ENCODE assay signal across 1 cellular context in genomic region chr1:91827094-91828006, GRCh38.
TF ChIP-seq lines count a peak whose summit lies in the region.

No MANE protein-coding gene starts in this region.

TF ChIP-seq in HepG2, 621 proteins besides CTCF, POLR2A, EP300 and RAD21 (continued from another document and continues in another):
- TF ChIP-seq ZHX2 (IDR thresholded peaks at IDR 0.05; ENCODE audit: low read depth) = peak; percentile 33; the same call in 1 of the 2 replicates
- TF ChIP-seq ZHX2 (CRISPR knock-in tag; IDR thresholded peaks at IDR 0.05; ENCODE audit: borderline replicate concordance) = 0 out of 2 replicates have a peak, but pooled peaks have one; percentile 23
- TF ChIP-seq POLR2AphosphoS5 (IDR thresholded peaks at IDR 0.05; ENCODE audit: low read depth, low read length) = 0 out of 2 replicates have a peak, but pooled peaks have one; percentile 29
- TF ChIP-seq ETV6 (CRISPR knock-in tag; conservative IDR thresholded peaks at IDR 0.05) = no peak
- TF ChIP-seq ZNF816 (CRISPR knock-in tag; IDR thresholded peaks at IDR 0.05; ENCODE audit: borderline replicate concordance) = no peak
- no peak for TF ChIP-seq ZNF232 (CRISPR knock-in tag; IDR thresholded peaks at IDR 0.05; ENCODE audit: borderline replicate concordance)
- no peak for TF ChIP-seq ZNF776 (CRISPR knock-in tag; IDR thresholded peaks at IDR 0.05)
- no peak for TF ChIP-seq ZNF746 (CRISPR knock-in tag; IDR thresholded peaks at IDR 0.05)
- TF ChIP-seq ZNF543 (CRISPR knock-in tag; IDR thresholded peaks at IDR 0.05) = 0 out of 2 replicates have a peak, but pooled peaks have one; percentile 33
- TF ChIP-seq CBX5 (CRISPR knock-in tag; IDR thresholded peaks at IDR 0.05; ENCODE audit: borderline replicate concordance) = peak; percentile 60; the same call in 1 of the 2 replicates
- TF ChIP-seq ZNF740 (CRISPR knock-in tag; IDR thresholded peaks at IDR 0.05) = no peak
- peak; percentile 42; the same call in 1 of the 2 replicates for TF ChIP-seq ARID4A (CRISPR knock-in tag; IDR thresholded peaks at IDR 0.05; ENCODE audit: borderline replicate concordance)
- TF ChIP-seq ZNF557 (CRISPR knock-in tag; IDR thresholded peaks at IDR 0.05) = peak; percentile 17; the same call in 1 of the 2 replicates
- TF ChIP-seq KDM6A (CRISPR knock-in tag; IDR thresholded peaks at IDR 0.05; ENCODE audit: low read depth) = peak; percentile 64; the same call in 1 of the 2 replicates
- TF ChIP-seq NPAS2 (CRISPR knock-in tag; IDR thresholded peaks at IDR 0.05; ENCODE audit: borderline replicate concordance) = no peak
- no peak; the same call in 1 of the 2 replicates for TF ChIP-seq SRY (CRISPR knock-in tag; IDR thresholded peaks at IDR 0.05)
- peak; percentile 49; the same call in 1 of the 2 replicates for TF ChIP-seq EHMT2 (IDR thresholded peaks at IDR 0.05; ENCODE audit: borderline replicate concordance, low read depth, low read length)
- TF ChIP-seq TBP (CRISPR knock-in tag; IDR thresholded peaks at IDR 0.05) = no peak
- no peak; the same call in 1 of the 2 replicates for TF ChIP-seq AHR (CRISPR knock-in tag; IDR thresholded peaks at IDR 0.05)
- TF ChIP-seq, protein P1, sequence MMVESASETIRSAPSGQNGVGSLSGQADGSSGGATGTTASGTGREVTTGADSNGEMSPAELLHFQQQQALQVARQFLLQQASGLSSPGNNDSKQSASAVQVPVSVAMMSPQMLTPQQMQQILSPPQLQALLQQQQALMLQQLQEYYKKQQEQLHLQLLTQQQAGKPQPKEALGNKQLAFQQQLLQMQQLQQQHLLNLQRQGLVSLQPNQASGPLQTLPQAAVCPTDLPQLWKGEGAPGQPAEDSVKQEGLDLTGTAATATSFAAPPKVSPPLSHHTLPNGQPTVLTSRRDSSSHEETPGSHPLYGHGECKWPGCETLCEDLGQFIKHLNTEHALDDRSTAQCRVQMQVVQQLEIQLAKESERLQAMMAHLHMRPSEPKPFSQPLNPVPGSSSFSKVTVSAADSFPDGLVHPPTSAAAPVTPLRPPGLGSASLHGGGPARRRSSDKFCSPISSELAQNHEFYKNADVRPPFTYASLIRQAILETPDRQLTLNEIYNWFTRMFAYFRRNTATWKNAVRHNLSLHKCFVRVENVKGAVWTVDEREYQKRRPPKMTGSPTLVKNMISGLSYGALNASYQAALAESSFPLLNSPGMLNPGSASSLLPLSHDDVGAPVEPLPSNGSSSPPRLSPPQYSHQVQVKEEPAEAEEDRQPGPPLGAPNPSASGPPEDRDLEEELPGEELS (CRISPR knock-in tag; IDR thresholded peaks at IDR 0.05) = peak; percentile 87
- TF ChIP-seq SRSF4 (IDR thresholded peaks at IDR 0.05; ENCODE audit: low read depth, low read length, poor library complexity, severe bottlenecking) = no peak
- no peak for TF ChIP-seq RNF2 (conservative IDR thresholded peaks at IDR 0.05; ENCODE audit: low read depth)
- TF ChIP-seq, protein P2, sequence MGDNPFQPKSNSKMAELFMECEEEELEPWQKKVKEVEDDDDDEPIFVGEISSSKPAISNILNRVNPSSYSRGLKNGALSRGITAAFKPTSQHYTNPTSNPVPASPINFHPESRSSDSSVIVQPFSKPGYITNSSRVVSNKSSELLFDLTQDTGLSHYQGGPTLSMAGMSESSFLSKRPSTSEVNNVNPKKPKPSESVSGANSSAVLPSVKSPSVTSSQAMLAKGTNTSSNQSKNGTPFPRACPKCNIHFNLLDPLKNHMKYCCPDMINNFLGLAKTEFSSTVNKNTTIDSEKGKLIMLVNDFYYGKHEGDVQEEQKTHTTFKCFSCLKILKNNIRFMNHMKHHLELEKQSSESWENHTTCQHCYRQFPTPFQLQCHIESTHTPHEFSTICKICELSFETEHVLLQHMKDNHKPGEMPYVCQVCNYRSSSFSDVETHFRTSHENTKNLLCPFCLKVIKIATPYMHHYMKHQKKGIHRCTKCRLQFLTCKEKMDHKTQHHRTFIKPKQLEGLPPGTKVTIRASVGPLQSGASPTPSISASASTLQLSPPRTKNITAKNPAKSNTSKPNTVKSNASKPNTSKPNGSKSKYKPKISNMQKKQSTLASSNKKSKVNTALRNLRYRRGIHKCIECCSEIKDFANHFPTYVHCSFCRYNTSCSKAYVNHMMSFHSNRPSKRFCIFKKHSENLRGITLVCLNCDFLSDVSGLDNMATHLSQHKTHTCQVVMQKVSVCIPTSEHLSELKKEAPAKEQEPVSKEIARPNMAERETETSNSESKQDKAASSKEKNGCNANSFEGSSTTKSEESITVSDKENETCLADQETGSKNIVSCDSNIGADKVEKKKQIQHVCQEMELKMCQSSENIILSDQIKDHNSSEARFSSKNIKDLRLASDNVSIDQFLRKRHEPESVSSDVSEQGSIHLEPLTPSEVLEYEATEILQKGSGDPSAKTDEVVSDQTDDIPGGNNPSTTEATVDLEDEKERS (CRISPR knock-in tag; IDR thresholded peaks at IDR 0.05) = no peak
- no peak for TF ChIP-seq ZUFSP (CRISPR knock-in tag; IDR thresholded peaks at IDR 0.05; ENCODE audit: borderline replicate concordance)
- peak; percentile 74; the same call in 1 of the 2 replicates for TF ChIP-seq MED13 (CRISPR knock-in tag; IDR thresholded peaks at IDR 0.05)
- peak; percentile 73 for TF ChIP-seq RARA (CRISPR knock-in tag; IDR thresholded peaks at IDR 0.05)
- TF ChIP-seq ZNF703 (CRISPR knock-in tag; IDR thresholded peaks at IDR 0.05; ENCODE audit: borderline replicate concordance) = 0 out of 2 replicates have a peak, but pooled peaks have one; percentile 75
- no peak for TF ChIP-seq SOX6 (IDR thresholded peaks at IDR 0.05)
- peak; percentile 92 for TF ChIP-seq SOX6 (CRISPR knock-in tag; IDR thresholded peaks at IDR 0.05)
- no peak for TF ChIP-seq KAT7 (CRISPR knock-in tag; IDR thresholded peaks at IDR 0.05; ENCODE audit: borderline replicate concordance)
- peak; percentile 75 for TF ChIP-seq ELF3 (CRISPR knock-in tag; IDR thresholded peaks at IDR 0.05)
- TF ChIP-seq GFI1 (CRISPR knock-in tag; IDR thresholded peaks at IDR 0.05; ENCODE audit: borderline replicate concordance) = peak; percentile 72
- TF ChIP-seq, protein P3, sequence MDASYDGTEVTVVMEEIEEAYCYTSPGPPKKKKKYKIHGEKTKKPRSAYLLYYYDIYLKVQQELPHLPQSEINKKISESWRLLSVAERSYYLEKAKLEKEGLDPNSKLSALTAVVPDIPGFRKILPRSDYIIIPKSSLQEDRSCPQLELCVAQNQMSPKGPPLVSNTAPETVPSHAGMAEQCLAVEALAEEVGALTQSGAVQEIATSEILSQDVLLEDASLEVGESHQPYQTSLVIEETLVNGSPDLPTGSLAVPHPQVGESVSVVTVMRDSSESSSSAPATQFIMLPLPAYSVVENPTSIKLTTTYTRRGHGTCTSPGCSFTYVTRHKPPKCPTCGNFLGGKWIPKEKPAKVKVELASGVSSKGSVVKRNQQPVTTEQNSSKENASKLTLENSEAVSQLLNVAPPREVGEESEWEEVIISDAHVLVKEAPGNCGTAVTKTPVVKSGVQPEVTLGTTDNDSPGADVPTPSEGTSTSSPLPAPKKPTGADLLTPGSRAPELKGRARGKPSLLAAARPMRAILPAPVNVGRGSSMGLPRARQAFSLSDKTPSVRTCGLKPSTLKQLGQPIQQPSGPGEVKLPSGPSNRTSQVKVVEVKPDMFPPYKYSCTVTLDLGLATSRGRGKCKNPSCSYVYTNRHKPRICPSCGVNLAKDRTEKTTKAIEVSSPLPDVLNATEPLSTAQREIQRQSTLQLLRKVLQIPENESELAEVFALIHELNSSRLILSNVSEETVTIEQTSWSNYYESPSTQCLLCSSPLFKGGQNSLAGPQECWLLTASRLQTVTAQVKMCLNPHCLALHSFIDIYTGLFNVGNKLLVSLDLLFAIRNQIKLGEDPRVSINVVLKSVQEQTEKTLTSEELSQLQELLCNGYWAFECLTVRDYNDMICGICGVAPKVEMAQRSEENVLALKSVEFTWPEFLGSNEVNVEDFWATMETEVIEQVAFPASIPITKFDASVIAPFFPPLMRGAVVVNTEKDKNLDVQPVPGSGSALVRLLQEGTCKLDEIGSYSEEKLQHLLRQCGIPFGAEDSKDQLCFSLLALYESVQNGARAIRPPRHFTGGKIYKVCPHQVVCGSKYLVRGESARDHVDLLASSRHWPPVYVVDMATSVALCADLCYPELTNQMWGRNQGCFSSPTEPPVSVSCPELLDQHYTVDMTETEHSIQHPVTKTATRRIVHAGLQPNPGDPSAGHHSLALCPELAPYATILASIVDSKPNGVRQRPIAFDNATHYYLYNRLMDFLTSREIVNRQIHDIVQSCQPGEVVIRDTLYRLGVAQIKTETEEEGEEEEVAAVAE (CRISPR knock-in tag; IDR thresholded peaks at IDR 0.05; ENCODE audit: borderline replicate concordance) = peak; percentile 57; the same call in 1 of the 2 replicates
- TF ChIP-seq ZNF136 (CRISPR knock-in tag; IDR thresholded peaks at IDR 0.05; ENCODE audit: low read depth) = no peak
- TF ChIP-seq ZKSCAN8 (CRISPR knock-in tag; IDR thresholded peaks at IDR 0.05; ENCODE audit: borderline replicate concordance) = peak; percentile 37
